7 cellular contexts compared by ENCODE assay signal in genomic region chr12:133256321-133256720, GRCh38. TPM values are rescaled to one million over a fixed set of nuclear protein-coding genes. Genes with fewer than 3 reads are reported as not detected.
"Had no signal": no experiment of that assay in that cellular context is flagged by ENCODE, and none has a peak within 500 bp of the region (broad histone marks: within the 10 kb centered on the region; RNA-seq: fewer than 3 reads in every experiment).

No MANE protein-coding gene starts in this region.

- ATAC-seq: GM12878 had no signal

- FAIRE-seq: GM12878, GM12891, GM18507, GM19239 had no signal

- DNase-seq: GDM1, GF-D8 had no signal

- H3K4me3 ChIP-seq: GM12878 had no signal

RNA-seq across cellular contexts. Expression of gene ANHX, which starts 20.6 kb away (rescaled TPM):
- total RNA-seq: G401, GM12878 had no signal
- polyA plus RNA-seq: GM12878 had no signal
